14 cellular contexts compared by ENCODE assay signal in the genomic region with DNA sequence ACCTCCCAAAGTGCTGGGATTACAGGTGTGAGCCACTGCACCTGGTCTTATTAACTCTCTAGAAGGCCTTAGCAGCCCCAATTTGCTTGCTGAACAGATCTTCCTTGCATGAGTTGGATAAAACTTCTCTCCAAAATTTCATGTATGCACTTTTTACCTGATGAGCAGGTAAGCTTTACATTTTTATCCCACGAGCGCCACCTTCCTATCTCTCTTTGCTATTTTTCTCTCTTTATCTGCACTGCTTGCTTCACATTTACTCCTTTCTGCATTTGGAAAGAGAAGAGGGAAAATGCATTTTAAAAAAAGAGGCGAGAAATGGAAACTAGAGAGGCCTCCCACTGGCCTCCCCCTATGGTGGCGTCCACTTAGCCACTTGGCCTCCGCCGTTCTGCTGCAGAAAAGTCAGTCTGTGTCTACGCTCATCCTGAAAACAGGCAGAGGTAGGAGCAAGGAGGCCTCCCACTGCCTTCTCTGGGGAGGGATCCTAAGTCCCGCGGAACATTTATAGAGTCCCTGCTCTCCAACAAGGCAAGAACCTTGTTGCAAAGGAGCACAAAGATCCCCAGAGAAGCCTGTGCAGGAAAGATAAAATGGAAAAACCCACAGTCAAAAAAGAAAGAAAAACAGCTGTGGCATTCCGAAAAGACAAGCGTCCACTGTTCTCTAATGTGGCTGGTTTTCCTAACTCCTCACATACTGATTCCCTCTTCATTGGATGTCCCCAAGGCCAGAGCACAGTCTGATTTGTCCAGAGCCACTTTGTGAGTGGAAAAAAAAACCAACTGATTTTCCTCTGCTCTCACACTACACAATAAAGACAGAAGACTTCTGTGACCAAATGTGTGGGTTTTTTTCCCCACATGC.
DNase-seq lines count a peak whose midpoint lies in the region; ATAC-seq and TF ChIP-seq lines count a peak whose summit lies in the region.
"Had no signal": no experiment of that assay in that cellular context is flagged by ENCODE, and none has a peak within 500 bp of the region (broad histone marks: within the 10 kb centered on the region; RNA-seq: fewer than 3 reads in every experiment).

No MANE protein-coding gene starts in this region.

- DNase-seq in LNCaP clone FGC (ENCODE audit: low read depth) (no peak), body of pancreas (peak; percentile 29 to 46 (median 40)), left ventricle myocardium superior (no peak), sciatic nerve (ENCODE audit: low spot score) (no peak), NCI-H69 (lab: John Stamatoyannopoulos, UW) (no peak), A673 (ENCODE audit: low spot score) (no peak), SKM-1 treated with dmso at 0.1 percent for 144 hours (lab: John Stamatoyannopoulos, UW; ENCODE audit: unreplicated experiment) (no peak)
- DNase-seq: CD8-positive, alpha-beta T cell; left lung; NCI-H187 treated with DMSO at 0.1 percent for 48 hours; ovary; stimulated activated CD4-positive, alpha-beta T cell treated with anti-CD3 and anti-CD28 coated beads, Interleukin-4, amount 100 ng/mL, for 24 hours; stomach had no signal

- H3K27ac ChIP-seq in body of pancreas = no peak overlapping the region
- no peak overlapping the region for H3K27ac ChIP-seq in A673 (ENCODE audit: low read depth, low read length, poor library complexity, severe bottlenecking)
- H3K27ac ChIP-seq: left lung, ovary, stomach had no signal

- H3K4me1 ChIP-seq in body of pancreas = no peaks in the 10 kb centered on the region
- H3K4me1 ChIP-seq in A673 (ENCODE audit: insufficient read depth, low read length, poor library complexity, severe bottlenecking) = no peaks in the 10 kb centered on the region
- H3K4me1 ChIP-seq: left lung, stomach had no signal

- TF ChIP-seq CTCF in LNCaP clone FGC (IDR thresholded peaks at IDR 0.05; ENCODE audit: control insufficient read depth, extremely low read depth, insufficient read depth) (peak; percentile 19; the same call in 1 of the 2 replicates), body of pancreas (IDR thresholded peaks at IDR 0.05) (peak in 6 of 7 experiments; percentile 19 to 78 (median 67)), A673 (conservative IDR thresholded peaks at IDR 0.05; ENCODE audit: low read depth, low read length) (no peak)

- TF ChIP-seq POLR2A in body of pancreas (IDR thresholded peaks at IDR 0.05) = no peak

- ATAC-seq in body of pancreas (peak; percentile 62), left ventricle myocardium superior (peak; percentile 72), sciatic nerve (peak; percentile 91), GM21723 (IDR thresholded peaks at IDR 0.05; ENCODE audit: unreplicated experiment) (no peak)
- ATAC-seq: CD8-positive, alpha-beta T cell; left lung had no signal

- WGBS in body of pancreas, 2 donors = 45 to 51% methylated on average over 11 of the region's 11 CpGs

- H3K36me3 ChIP-seq in body of pancreas (replicated peaks in 1 of 2; ENCODE audit: insufficient read depth in 1 of 2, low read depth in 2 of 2) (no peaks in the 10 kb centered on the region), A673 (ENCODE audit: insufficient read depth, low read length, poor library complexity, severe bottlenecking) (no peaks in the 10 kb centered on the region)
- H3K36me3 ChIP-seq: left lung, ovary, stomach had no signal

- BruUV-seq in A673 (replicated peaks; lab: Mats Ljungman, UMichigan) = no TSS peak

- POLR2A ChIA-PET in A673 (lab: Charles Lee; ENCODE audit: low non-redundant PET) = no interaction called here

- H3K9me3 ChIP-seq in body of pancreas = no peaks in the 10 kb centered on the region
- H3K9me3 ChIP-seq in A673 (ENCODE audit: low read depth, low read length, poor library complexity, severe bottlenecking) = no peaks in the 10 kb centered on the region
- H3K9me3 ChIP-seq: left lung, ovary, stomach had no signal

- CTCF ChIA-PET in A673 (lab: Charles Lee) = interaction anchor here (1.0 kb wide), 1 partner anchor 21 kb away, joined by 3 read pairs; no protein-coding TSS in a partner anchor

- H3K4me3 ChIP-seq in LNCaP clone FGC (ENCODE audit: low read depth, low read length) = no peak overlapping the region
- H3K4me3 ChIP-seq in body of pancreas = no peak overlapping the region
- H3K4me3 ChIP-seq in A673 (ENCODE audit: low read depth, low read length, poor library complexity, severe bottlenecking) = no peak overlapping the region
- H3K4me3 ChIP-seq: left lung, ovary, stomach had no signal

- intact Hi-C loops in body of pancreas (cut with DNase I) = no loop called here
- intact Hi-C loops in left ventricle myocardium superior (cut with micrococcal nuclease) = no loop called here
- intact Hi-C loops in sciatic nerve (cut with DNase I) = loop anchor here (10.0 kb wide), 1 partner anchor 107 kb away; a partner anchor contains a TSS
- intact Hi-C loops in A673 (cut with micrococcal nuclease; ENCODE audit: unreplicated experiment) = no loop called here

- H3K27me3 ChIP-seq in body of pancreas (no peaks in the 10 kb centered on the region), A673 (replicated peaks; ENCODE audit: insufficient read depth, low read depth, low read length, poor library complexity) (no peaks in the 10 kb centered on the region)
- H3K27me3 ChIP-seq: left lung, ovary, stomach had no signal

Comparison
In these comparisons a context has a peak if more than half of its experiments do, and no peak if none do; other contexts are left out.
1. DNase-seq: peak in body of pancreas (4 of 4); none in LNCaP clone FGC (single experiment), left ventricle myocardium superior (single experiment), sciatic nerve (single experiment), NCI-H69 (single experiment), A673 (single experiment) and SKM-1 treated with dmso at 0.1 percent for 144 hours (single experiment).